In genomic region chr9:33189331-33189731, GRCh38 we compare ENCODE assay signal across 19 cellular contexts. TPM values are rescaled to one million over a fixed set of nuclear protein-coding genes. Genes with fewer than 3 reads are reported as not detected.
"Had no signal": no experiment of that assay in that cellular context is flagged by ENCODE, and none has a peak within 500 bp of the region (broad histone marks: within the 10 kb centered on the region; RNA-seq: fewer than 3 reads in every experiment).

No MANE protein-coding gene starts in this region.

- H3K9me3 ChIP-seq: pancreas, thyroid gland had no signal

- H3K36me3 ChIP-seq: brain microvascular endothelial cell, neural progenitor cell, pancreas, thyroid gland had no signal

- H3K27ac ChIP-seq: brain microvascular endothelial cell, neural progenitor cell, pancreas, thyroid gland had no signal

- H3K9me3 Mint-ChIP-seq: activated T-cell treated with anti-CD3 and anti-CD28 coated beads, Interleukin-2, amount 50 U/mL, for 24 hours; effector memory CD8-positive, alpha-beta T cell; immature natural killer cell; neural progenitor cell had no signal

- DNase-seq: activated CD4-positive, alpha-beta T cell treated with anti-CD3 and anti-CD28 coated beads for 1 hour; activated CD4-positive, alpha-beta T cell treated with anti-CD3 and anti-CD28 coated beads, Interleukin-2, amount 50 U/mL, for 48 hours; activated CD8-positive, alpha-beta memory T cell treated with anti-CD3 and anti-CD28 coated beads, Interleukin-2, amount 10 ng/mL, durations not matched to agents 7 days and 5 days; activated effector memory CD4-positive, alpha-beta T cell treated with anti-CD3 and anti-CD28 coated beads, Interleukin-2, amount 50 U/mL, for 16 hours; activated T-cell treated with anti-CD3 and anti-CD28 coated beads, Interleukin-2, amount 50 U/mL, for 24 hours; amygdala; brain microvascular endothelial cell; effector memory CD8-positive, alpha-beta T cell; glutamatergic neuron; immature natural killer cell; left colon; pancreas; T-helper 9 cell; thyroid gland had no signal

- H3K4me1 ChIP-seq: neural progenitor cell had no signal

- H3K9ac ChIP-seq: neural progenitor cell had no signal

- H3K27ac Mint-ChIP-seq: activated CD8-positive, alpha-beta memory T cell treated with anti-CD3 and anti-CD28 coated beads, Interleukin-2, amount 10 ng/mL, durations not matched to agents 7 days and 5 days; activated naive CD8-positive, alpha-beta T cell; activated T-cell treated with anti-CD3 and anti-CD28 coated beads, Interleukin-2, amount 50 U/mL, for 24 hours; effector memory CD8-positive, alpha-beta T cell; immature natural killer cell; neural progenitor cell had no signal

- H3K4me1 Mint-ChIP-seq: activated CD8-positive, alpha-beta memory T cell treated with anti-CD3 and anti-CD28 coated beads, Interleukin-2, amount 10 ng/mL, durations not matched to agents 7 days and 5 days; immature natural killer cell had no signal

- H3K4me3 ChIP-seq: neural progenitor cell, pancreas, skin epidermis, thyroid gland had no signal

- H3K27me3 ChIP-seq: brain microvascular endothelial cell, neural progenitor cell, pancreas, thyroid gland had no signal

- H3K27me3 Mint-ChIP-seq: activated T-cell treated with anti-CD3 and anti-CD28 coated beads, Interleukin-2, amount 50 U/mL, for 24 hours had no signal

- ATAC-seq: activated CD8-positive, alpha-beta memory T cell treated with anti-CD3 and anti-CD28 coated beads, Interleukin-2, amount 10 ng/mL, durations not matched to agents 7 days and 5 days; effector memory CD8-positive, alpha-beta T cell; left colon; pancreas had no signal

- H3K36me3 Mint-ChIP-seq: activated CD8-positive, alpha-beta memory T cell treated with anti-CD3 and anti-CD28 coated beads, Interleukin-2, amount 10 ng/mL, durations not matched to agents 7 days and 5 days; activated naive CD8-positive, alpha-beta T cell; immature natural killer cell; neural progenitor cell had no signal

- H3K4me2 ChIP-seq: neural progenitor cell had no signal

- H3K4me3 Mint-ChIP-seq: activated CD8-positive, alpha-beta memory T cell treated with anti-CD3 and anti-CD28 coated beads, Interleukin-2, amount 10 ng/mL, durations not matched to agents 7 days and 5 days; activated naive CD8-positive, alpha-beta T cell; activated T-cell treated with anti-CD3 and anti-CD28 coated beads, Interleukin-2, amount 50 U/mL, for 24 hours; effector memory CD8-positive, alpha-beta T cell; immature natural killer cell; neural progenitor cell had no signal

RNA-seq across cellular contexts. Expression of gene SPINK4, which starts 50.6 kb away (rescaled TPM):
- total RNA-seq: activated CD8-positive, alpha-beta memory T cell treated with anti-CD3 and anti-CD28 coated beads, Interleukin-2, amount 10 ng/mL, durations not matched to agents 7 days and 5 days; epithelial cell of proximal tubule; lung microvascular endothelial cell; thyroid gland had no signal
- polyA plus RNA-seq: immature natural killer cell had no signal
